In the genomic region with DNA sequence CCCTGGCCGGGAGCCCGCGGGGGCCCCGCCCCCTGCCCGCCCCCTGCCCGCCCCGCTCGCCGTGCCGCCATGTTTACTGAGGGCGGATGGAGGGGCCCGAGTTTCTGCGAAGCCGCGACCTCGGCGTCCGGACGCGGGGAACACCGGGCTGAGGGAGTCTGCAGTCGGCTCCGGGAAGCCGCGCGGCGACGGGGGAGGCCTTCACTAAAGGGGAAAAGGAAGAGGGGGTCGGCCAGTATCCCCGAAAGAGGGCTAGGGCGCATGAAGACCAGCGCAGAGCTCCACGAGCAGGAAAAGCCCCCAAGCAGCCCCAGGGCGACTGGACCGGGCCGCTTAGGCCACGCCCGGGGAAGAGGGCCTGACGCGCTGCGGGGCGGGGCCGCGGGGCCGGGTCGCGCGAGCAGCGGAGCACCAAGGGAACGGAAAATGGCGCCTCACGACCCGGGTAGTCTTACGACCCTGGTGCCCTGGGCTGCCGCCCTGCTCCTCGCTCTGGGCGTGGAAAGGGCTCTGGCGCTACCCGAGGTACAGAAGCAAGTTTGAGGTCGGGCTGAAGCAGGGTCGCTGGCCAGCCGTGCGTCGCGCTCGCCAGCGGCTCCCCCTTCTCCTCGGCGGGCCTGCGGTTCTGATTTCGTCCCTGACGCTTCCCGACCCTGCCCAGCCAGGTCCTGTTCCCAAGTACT, we compare ENCODE assay signal across 8 cellular contexts. TPM values are rescaled to one million over a fixed set of nuclear protein-coding genes. Genes with fewer than 3 reads are reported as not detected.
DNase-seq lines count a peak whose midpoint lies in the region; ATAC-seq, FAIRE-seq and TF ChIP-seq lines count a peak whose summit lies in the region.

A gene with protein sequence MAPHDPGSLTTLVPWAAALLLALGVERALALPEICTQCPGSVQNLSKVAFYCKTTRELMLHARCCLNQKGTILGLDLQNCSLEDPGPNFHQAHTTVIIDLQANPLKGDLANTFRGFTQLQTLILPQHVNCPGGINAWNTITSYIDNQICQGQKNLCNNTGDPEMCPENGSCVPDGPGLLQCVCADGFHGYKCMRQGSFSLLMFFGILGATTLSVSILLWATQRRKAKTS (plus strand): TSS at position 99 of the 683 bp plus-strand sequence. CDS start 328 bp downstream, at position 427.
Gene SLC5A6, minus strand, starts transcription at position 326 of the 683 bp plus-strand sequence. CDS start 4,618 bp downstream, outside the sequence.

- peak within 1 kb of the TSS; percentile 96 for H3K27ac ChIP-seq in trophoblast cell (ENCODE audit: low read depth, low read length)
- peak within 1 kb of the TSS; percentile 96 to 99 for H3K27ac ChIP-seq in tibial artery

- intact Hi-C loops in Right ventricle myocardium superior (cut with DNase I), result no loop called here
- intact Hi-C loops in tibial artery (cut with DNase I; ENCODE audit: low total_unique reads), result loop anchor here (10.0 kb wide), 3 partner anchors 77 to 247 kb away; partner anchors contain the start of genes PREB, PRR30 and TMEM214

- H4K91ac ChIP-seq in trophoblast cell (ENCODE audit: low read depth, low read length), result peak within 1 kb of the TSS; percentile 90

- peaks cover 42% of the 10 kb centered on the region for H3K4me1 Mint-ChIP-seq in activated naive CD8-positive, alpha-beta T cell treated with anti-CD3 and anti-CD28 coated beads, Interleukin-2, amount 50 U/mL, for 24 hours

- peak within 1 kb of the TSS; percentile 97 for H3K18ac ChIP-seq in trophoblast cell (ENCODE audit: low read length)

- H3K36me3 ChIP-seq in trophoblast cell (ENCODE audit: control insufficient read depth in 1 of 2, insufficient read depth in 2 of 2, low read length in 2 of 2), result peaks cover 12 to 16% of the 10 kb centered on the region in 2 experiments
- peaks cover 18 to 36% (median 20%) of the 10 kb centered on the region in 3 donors for H3K36me3 ChIP-seq in tibial artery

- H3K79me2 ChIP-seq in trophoblast cell (ENCODE audit: control insufficient read depth, insufficient read depth, low read length, poor library complexity), result peaks cover 15% of the 10 kb centered on the region

- peak within 1 kb of the TSS; percentile 96 for H3K14ac ChIP-seq in trophoblast cell (ENCODE audit: low read length)

- peak within 1 kb of the TSS; percentile 99 for H3K27ac Mint-ChIP-seq in activated naive CD8-positive, alpha-beta T cell treated with anti-CD3 and anti-CD28 coated beads, Interleukin-2, amount 50 U/mL, for 24 hours

- H3K4me3 ChIP-seq in trophoblast cell (ENCODE audit: low read depth, low read length), result peak within 1 kb of the TSS; percentile 93
- H3K4me3 ChIP-seq in tibial artery, result peak within 1 kb of the TSS; percentile 81 to 86

- whole genome bisulfite sequencing in trophoblast cell (ENCODE audit: extremely low coverage, insufficient coverage, insufficient read length), result no CpG with 5 or more reads among the region's 73 CpGs

- ATAC-seq in HG02840 (IDR thresholded peaks at IDR 0.05; ENCODE audit: low FRiP score, unreplicated experiment), result peak; percentile 80
- peak; percentile 91 for ATAC-seq in activated naive CD8-positive, alpha-beta T cell treated with anti-CD3 and anti-CD28 coated beads, Interleukin-2, amount 50 U/mL, for 24 hours
- peak; percentile 98 for ATAC-seq in Right ventricle myocardium superior (ENCODE audit: poor library complexity)

- DNase-seq in GM12892 (ENCODE audit: insufficient read length), result peak; percentile 96
- DNase-seq in NCI-H1436 (lab: John Stamatoyannopoulos, UW), result peak; percentile 71
- DNase-seq in T follicular helper cell (ENCODE audit: low read depth), result peak; percentile 81
- peak; percentile 90 for DNase-seq in activated naive CD8-positive, alpha-beta T cell treated with anti-CD3 and anti-CD28 coated beads, Interleukin-2, amount 50 U/mL, for 24 hours
- peak; percentile 93 for DNase-seq in Right ventricle myocardium superior
- DNase-seq in trophoblast cell, result peak; percentile 93 to 96
- DNase-seq in tibial artery, result peak; percentile 78 to 92

- peak within 1 kb of the TSS; percentile 73 for H2AK5ac ChIP-seq in trophoblast cell (ENCODE audit: low read length)

- peaks cover 46% of the 10 kb centered on the region for H3K36me3 Mint-ChIP-seq in activated naive CD8-positive, alpha-beta T cell treated with anti-CD3 and anti-CD28 coated beads, Interleukin-2, amount 50 U/mL, for 24 hours (ENCODE audit: low read depth)

- H3K9me3 ChIP-seq in trophoblast cell (ENCODE audit: insufficient read depth, low read depth, low read length) (no peaks in the 10 kb centered on the region), tibial artery (no peaks in the 10 kb centered on the region)

- H3K4me3 Mint-ChIP-seq in activated naive CD8-positive, alpha-beta T cell treated with anti-CD3 and anti-CD28 coated beads, Interleukin-2, amount 50 U/mL, for 24 hours, result peak within 1 kb of the TSS; percentile 98

- TF ChIP-seq POLR2A in GM12892 (IDR thresholded peaks at IDR 0.05; ENCODE audit: low read depth, low read length), result peak; percentile 96

- H3K9me3 Mint-ChIP-seq in activated naive CD8-positive, alpha-beta T cell treated with anti-CD3 and anti-CD28 coated beads, Interleukin-2, amount 50 U/mL, for 24 hours, result no peaks in the 10 kb centered on the region

- FAIRE-seq in GM12892 (lab: Jason Lieb, UNC), result peak; percentile 96

- peak within 1 kb of the TSS; percentile 99 for H4K12ac ChIP-seq in trophoblast cell (ENCODE audit: low read depth, low read length)

- peak within 1 kb of the TSS; percentile 99 for H3K9ac ChIP-seq in trophoblast cell (ENCODE audit: low read length)

- H2BK5ac ChIP-seq in trophoblast cell (ENCODE audit: low read depth, low read length, poor library complexity), result peak within 1 kb of the TSS; percentile 97

- no peak for TF ChIP-seq CTCF in tibial artery (IDR thresholded peaks at IDR 0.05)

- H3K27me3 ChIP-seq in trophoblast cell (ENCODE audit: insufficient read depth, low read length) (no peaks in the 10 kb centered on the region), tibial artery (no peaks in the 10 kb centered on the region)

- H3K23ac ChIP-seq in trophoblast cell (ENCODE audit: low read length), result no peak within 1 kb of the TSS

- H3K4me2 ChIP-seq in trophoblast cell (ENCODE audit: low read length), result peak within 1 kb of the TSS; percentile 84

- no peaks in the 10 kb centered on the region for H3K27me3 Mint-ChIP-seq in activated naive CD8-positive, alpha-beta T cell treated with anti-CD3 and anti-CD28 coated beads, Interleukin-2, amount 50 U/mL, for 24 hours

- H3K79me1 ChIP-seq in trophoblast cell (ENCODE audit: low read length), result peaks cover 31% of the 10 kb centered on the region

- H3K4me1 ChIP-seq in trophoblast cell (ENCODE audit: control insufficient read depth in 1 of 2, insufficient read depth in 2 of 2, low read length in 2 of 2), result peaks cover 18 to 31% of the 10 kb centered on the region in 2 experiments
- peaks cover 0 to 21% (median 17%) of the 10 kb centered on the region in 4 donors for H3K4me1 ChIP-seq in tibial artery

- peak within 1 kb of the TSS; percentile 87 for H3K4ac ChIP-seq in trophoblast cell (ENCODE audit: low read depth, low read length)

- H2BK12ac ChIP-seq in trophoblast cell (ENCODE audit: low read length), result no peak within 1 kb of the TSS

- H2BK120ac ChIP-seq in trophoblast cell (ENCODE audit: insufficient read depth, low read length, poor library complexity), result peak within 1 kb of the TSS; percentile 98

- peak within 1 kb of the TSS; percentile 99 for H4K8ac ChIP-seq in trophoblast cell (ENCODE audit: low read depth, low read length)

- H2AFZ ChIP-seq in trophoblast cell (ENCODE audit: insufficient read depth, low read length, poor library complexity), result peak within 1 kb of the TSS; percentile 90

RNA-seq across cellular contexts. Expression of the first gene that starts in this region (rescaled TPM):
- polyA plus RNA-seq in GM12892 (2012; ENCODE audit: missing spikeins), result 101 TPM
- 109 TPM for total RNA-seq in Right ventricle myocardium superior
- 107 and 115 TPM in 2 replicates for polyA plus RNA-seq in trophoblast cell (2013)

RNA-seq across cellular contexts. Expression of gene SLC5A6, which starts in this region (rescaled TPM):
- polyA plus RNA-seq in GM12892 (2012; ENCODE audit: missing spikeins), result 32.4 TPM
- total RNA-seq in Right ventricle myocardium superior, result 12.3 TPM
- 152 and 161 TPM in 2 replicates for polyA plus RNA-seq in trophoblast cell (2013)

Comparison
In these comparisons a context has a peak if more than half of its experiments do, and no peak if none do; other contexts are left out.
1. Peak in every context shown above with its lines: DNase-seq, ATAC-seq, H3K4me3 ChIP-seq and H3K27ac ChIP-seq.